In the genomic region with DNA sequence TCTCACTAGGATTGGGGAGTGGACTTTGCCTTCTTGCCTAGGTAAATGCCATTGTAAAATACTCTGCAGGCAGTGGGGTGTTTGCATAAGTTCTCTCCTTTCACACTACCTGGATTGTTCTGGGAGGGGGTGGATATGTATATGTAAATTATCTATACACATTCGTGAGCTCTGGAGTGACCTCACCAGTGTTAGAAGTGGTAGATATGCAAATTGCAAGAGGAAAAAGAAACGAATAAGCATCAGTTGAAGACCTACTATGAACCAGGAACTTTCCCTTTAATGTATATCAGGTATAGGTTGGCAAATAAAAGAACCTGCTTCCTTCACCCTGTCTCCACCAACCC, we compare ENCODE assay signal across 1 cellular context.
TF ChIP-seq lines count a peak whose summit lies in the region.

No MANE protein-coding gene starts in this region.

TF ChIP-seq in SK-N-SH, 30 proteins besides CTCF, POLR2A, EP300 and RAD21:
- TF ChIP-seq RFX5 (IDR thresholded peaks at IDR 0.05; ENCODE audit: low read length) (no peak), NFIC (IDR thresholded peaks at IDR 0.05; ENCODE audit: borderline replicate concordance) (no peak), CHD2 (IDR thresholded peaks at IDR 0.05; ENCODE audit: low read length, partially characterized antibody) (no peak), TAF1 (IDR thresholded peaks at IDR 0.05; ENCODE audit: borderline replicate concordance, low read depth, low read length) (no peak), RCOR1 (IDR thresholded peaks at IDR 0.05; ENCODE audit: low read length) (no peak), NRF1 (IDR thresholded peaks at IDR 0.05; ENCODE audit: low read depth, low read length) (no peak), POLR2AphosphoS5 (IDR thresholded peaks at IDR 0.05; ENCODE audit: low read depth, low read length) (no peak), TEAD4 (IDR thresholded peaks at IDR 0.05; ENCODE audit: borderline replicate concordance, insufficient read depth) (no peak), FOXJ3 (CRISPR knock-in tag; IDR thresholded peaks at IDR 0.05) (no peak), RXRA (IDR thresholded peaks at IDR 0.05; ENCODE audit: borderline replicate concordance, low read depth) (no peak), SMC3 (IDR thresholded peaks at IDR 0.05; ENCODE audit: low read depth, low read length) (no peak)
- TF ChIP-seq, protein P1, sequence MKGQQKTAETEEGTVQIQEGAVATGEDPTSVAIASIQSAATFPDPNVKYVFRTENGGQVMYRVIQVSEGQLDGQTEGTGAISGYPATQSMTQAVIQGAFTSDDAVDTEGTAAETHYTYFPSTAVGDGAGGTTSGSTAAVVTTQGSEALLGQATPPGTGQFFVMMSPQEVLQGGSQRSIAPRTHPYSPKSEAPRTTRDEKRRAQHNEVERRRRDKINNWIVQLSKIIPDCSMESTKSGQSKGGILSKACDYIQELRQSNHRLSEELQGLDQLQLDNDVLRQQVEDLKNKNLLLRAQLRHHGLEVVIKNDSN (IDR thresholded peaks at IDR 0.05; ENCODE audit: borderline replicate concordance, low read depth) = no peak
- TF ChIP-seq, protein P2, sequence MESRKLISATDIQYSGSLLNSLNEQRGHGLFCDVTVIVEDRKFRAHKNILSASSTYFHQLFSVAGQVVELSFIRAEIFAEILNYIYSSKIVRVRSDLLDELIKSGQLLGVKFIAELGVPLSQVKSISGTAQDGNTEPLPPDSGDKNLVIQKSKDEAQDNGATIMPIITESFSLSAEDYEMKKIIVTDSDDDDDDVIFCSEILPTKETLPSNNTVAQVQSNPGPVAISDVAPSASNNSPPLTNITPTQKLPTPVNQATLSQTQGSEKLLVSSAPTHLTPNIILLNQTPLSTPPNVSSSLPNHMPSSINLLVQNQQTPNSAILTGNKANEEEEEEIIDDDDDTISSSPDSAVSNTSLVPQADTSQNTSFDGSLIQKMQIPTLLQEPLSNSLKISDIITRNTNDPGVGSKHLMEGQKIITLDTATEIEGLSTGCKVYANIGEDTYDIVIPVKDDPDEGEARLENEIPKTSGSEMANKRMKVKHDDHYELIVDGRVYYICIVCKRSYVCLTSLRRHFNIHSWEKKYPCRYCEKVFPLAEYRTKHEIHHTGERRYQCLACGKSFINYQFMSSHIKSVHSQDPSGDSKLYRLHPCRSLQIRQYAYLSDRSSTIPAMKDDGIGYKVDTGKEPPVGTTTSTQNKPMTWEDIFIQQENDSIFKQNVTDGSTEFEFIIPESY (IDR thresholded peaks at IDR 0.05; ENCODE audit: borderline replicate concordance, low read depth) = no peak
- TF ChIP-seq, protein P3, sequence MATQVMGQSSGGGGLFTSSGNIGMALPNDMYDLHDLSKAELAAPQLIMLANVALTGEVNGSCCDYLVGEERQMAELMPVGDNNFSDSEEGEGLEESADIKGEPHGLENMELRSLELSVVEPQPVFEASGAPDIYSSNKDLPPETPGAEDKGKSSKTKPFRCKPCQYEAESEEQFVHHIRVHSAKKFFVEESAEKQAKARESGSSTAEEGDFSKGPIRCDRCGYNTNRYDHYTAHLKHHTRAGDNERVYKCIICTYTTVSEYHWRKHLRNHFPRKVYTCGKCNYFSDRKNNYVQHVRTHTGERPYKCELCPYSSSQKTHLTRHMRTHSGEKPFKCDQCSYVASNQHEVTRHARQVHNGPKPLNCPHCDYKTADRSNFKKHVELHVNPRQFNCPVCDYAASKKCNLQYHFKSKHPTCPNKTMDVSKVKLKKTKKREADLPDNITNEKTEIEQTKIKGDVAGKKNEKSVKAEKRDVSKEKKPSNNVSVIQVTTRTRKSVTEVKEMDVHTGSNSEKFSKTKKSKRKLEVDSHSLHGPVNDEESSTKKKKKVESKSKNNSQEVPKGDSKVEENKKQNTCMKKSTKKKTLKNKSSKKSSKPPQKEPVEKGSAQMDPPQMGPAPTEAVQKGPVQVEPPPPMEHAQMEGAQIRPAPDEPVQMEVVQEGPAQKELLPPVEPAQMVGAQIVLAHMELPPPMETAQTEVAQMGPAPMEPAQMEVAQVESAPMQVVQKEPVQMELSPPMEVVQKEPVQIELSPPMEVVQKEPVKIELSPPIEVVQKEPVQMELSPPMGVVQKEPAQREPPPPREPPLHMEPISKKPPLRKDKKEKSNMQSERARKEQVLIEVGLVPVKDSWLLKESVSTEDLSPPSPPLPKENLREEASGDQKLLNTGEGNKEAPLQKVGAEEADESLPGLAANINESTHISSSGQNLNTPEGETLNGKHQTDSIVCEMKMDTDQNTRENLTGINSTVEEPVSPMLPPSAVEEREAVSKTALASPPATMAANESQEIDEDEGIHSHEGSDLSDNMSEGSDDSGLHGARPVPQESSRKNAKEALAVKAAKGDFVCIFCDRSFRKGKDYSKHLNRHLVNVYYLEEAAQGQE (IDR thresholded peaks at IDR 0.05; ENCODE audit: low read depth, low read length) = no peak
- TF ChIP-seq, protein P4, sequence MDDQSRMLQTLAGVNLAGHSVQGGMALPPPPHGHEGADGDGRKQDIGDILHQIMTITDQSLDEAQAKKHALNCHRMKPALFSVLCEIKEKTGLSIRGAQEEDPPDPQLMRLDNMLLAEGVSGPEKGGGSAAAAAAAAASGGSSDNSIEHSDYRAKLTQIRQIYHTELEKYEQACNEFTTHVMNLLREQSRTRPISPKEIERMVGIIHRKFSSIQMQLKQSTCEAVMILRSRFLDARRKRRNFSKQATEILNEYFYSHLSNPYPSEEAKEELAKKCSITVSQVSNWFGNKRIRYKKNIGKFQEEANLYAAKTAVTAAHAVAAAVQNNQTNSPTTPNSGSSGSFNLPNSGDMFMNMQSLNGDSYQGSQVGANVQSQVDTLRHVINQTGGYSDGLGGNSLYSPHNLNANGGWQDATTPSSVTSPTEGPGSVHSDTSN (IDR thresholded peaks at IDR 0.05) = no peak
